Comparison of ENCODE assay signal across 10 cellular contexts in the genomic region with DNA sequence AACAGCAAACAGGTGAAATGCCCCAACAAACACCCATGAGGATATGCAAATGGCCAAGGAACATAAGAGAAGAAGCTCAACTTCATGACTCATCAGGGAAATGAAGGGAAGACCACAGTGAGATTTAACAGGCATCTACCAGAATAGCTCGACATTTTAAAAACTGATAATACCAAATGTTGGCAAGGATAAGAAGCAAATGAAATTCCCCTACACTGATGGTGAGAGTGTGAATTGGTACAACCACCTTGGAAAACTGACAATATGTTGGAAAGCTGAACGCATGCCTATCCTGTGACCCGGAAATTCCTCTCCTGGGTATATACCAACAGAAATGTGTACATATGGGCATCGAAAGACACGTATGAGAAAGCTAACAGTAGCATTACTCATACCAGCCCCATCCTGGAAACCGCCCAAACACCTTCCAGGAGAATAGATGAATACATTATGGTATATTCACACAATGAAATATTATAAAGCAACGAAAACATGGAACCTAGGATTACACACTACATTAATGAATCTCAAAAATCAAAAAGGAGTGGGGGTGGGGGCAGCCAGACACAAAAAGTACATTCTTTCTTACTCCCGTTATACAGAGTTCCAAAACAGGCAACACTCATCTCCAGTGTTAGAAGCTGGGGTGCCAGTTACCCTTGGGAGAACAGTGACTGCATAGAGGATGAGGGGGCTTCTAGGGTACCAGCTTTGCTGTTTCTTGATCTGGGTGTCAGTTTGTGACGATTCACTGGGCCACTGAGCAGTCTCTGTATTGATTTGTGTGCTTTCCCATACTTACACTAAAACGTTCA. TPM values are rescaled to one million over a fixed set of nuclear protein-coding genes. Genes with fewer than 3 reads are reported as not detected.
A peak's percentile ranks its signal among the peaks of the same experiment; 100 is the strongest.
DNase-seq lines count a peak whose midpoint lies in the region; ATAC-seq and TF ChIP-seq lines count a peak whose summit lies in the region.
"Had no signal": no experiment of that assay in that cellular context is flagged by ENCODE, and none has a peak within 500 bp of the region (broad histone marks: within the 10 kb centered on the region; RNA-seq: fewer than 3 reads in every experiment).

No MANE protein-coding gene starts in this region.

- no peaks in the 10 kb centered on the region for H3K23me2 ChIP-seq in H9 (ENCODE audit: insufficient read length, low read depth, low read length, poor library complexity, severe bottlenecking)

- no peak overlapping the region for H3K56ac ChIP-seq in H9 (ENCODE audit: insufficient read length, low read depth, low read length)

- H2AK5ac ChIP-seq in H9 (ENCODE audit: insufficient read length, low read length) = no peak overlapping the region

- H2BK20ac ChIP-seq in H9 (ENCODE audit: low read depth, low read length, poor library complexity, severe bottlenecking) = no peak overlapping the region

- H3K4me3 Mint-ChIP-seq in activated naive CD8-positive, alpha-beta T cell treated with anti-CD3 and anti-CD28 coated beads, Interleukin-2, amount 50 U/mL, for 24 hours = peak overlapping the region; percentile 1
- no peak overlapping the region for H3K4me3 Mint-ChIP-seq in H9

- H3K4me1 Mint-ChIP-seq in activated naive CD8-positive, alpha-beta T cell treated with anti-CD3 and anti-CD28 coated beads, Interleukin-2, amount 50 U/mL, for 24 hours = peaks cover 65% of the 10 kb centered on the region
- H3K4me1 Mint-ChIP-seq in H9 = peaks cover 16 to 25% of the 10 kb centered on the region in 2 experiments

- no peak overlapping the region for H4K8ac ChIP-seq in H9 (replicated peaks; ENCODE audit: insufficient read length, low read depth, low read length)

- peaks cover 59% of the 10 kb centered on the region for H3K36me3 Mint-ChIP-seq in activated naive CD8-positive, alpha-beta T cell treated with anti-CD3 and anti-CD28 coated beads, Interleukin-2, amount 50 U/mL, for 24 hours (ENCODE audit: low read depth)
- peaks cover 0 to 2% (median 0%) of the 10 kb centered on the region in 3 experiments; a peak in 2 of 7 replicates for H3K36me3 Mint-ChIP-seq in H9 (ENCODE audit: insufficient read depth in 1 of 3, low read depth in 3 of 3)

- no peak overlapping the region for H3K4ac ChIP-seq in H9 (ENCODE audit: low read depth, low read length)

- H3K27me3 Mint-ChIP-seq in activated naive CD8-positive, alpha-beta T cell treated with anti-CD3 and anti-CD28 coated beads, Interleukin-2, amount 50 U/mL, for 24 hours = no peaks in the 10 kb centered on the region
- peaks cover under 1% of the 10 kb centered on the region; the same call in 1 of the 2 replicates for H3K27me3 Mint-ChIP-seq in H9 (ENCODE audit: low read depth)

- no peaks in the 10 kb centered on the region for H3K9me3 ChIP-seq in H9 (ENCODE audit: control insufficient read depth, low read depth, low read length)

- no peak overlapping the region for H2AFZ ChIP-seq in H9 (ENCODE audit: low read length)

- no CpG with 5 or more reads among the region's 10 CpGs for WGBS in H9 (ENCODE audit: extremely low coverage, insufficient read length, low lambda C conversion rate)

- H3T11ph ChIP-seq in H9 (ENCODE audit: low read length) = no peak overlapping the region

- H3K18ac ChIP-seq in H9 (ENCODE audit: insufficient read length, low read depth, low read length) = no peak overlapping the region

- TF ChIP-seq CTCF in H9 (conservative IDR thresholded peaks at IDR 0.05) = no peak

- no peaks in the 10 kb centered on the region for H4K20me1 ChIP-seq in H9 (ENCODE audit: control insufficient read depth, insufficient read depth, insufficient read length)

- peak; percentile 25 for DNase-seq in EH (ENCODE audit: low read depth)
- no peak for DNase-seq in activated naive CD8-positive, alpha-beta T cell treated with anti-CD3 and anti-CD28 coated beads, Interleukin-2, amount 50 U/mL, for 24 hours
- no peak for DNase-seq in H9
- no peak for DNase-seq in NCI-H748 treated with DMSO at 0.1 percent for 48 hours (lab: John Stamatoyannopoulos, UW)
- DNase-seq in stimulated activated CD8-positive, alpha-beta memory T cell treated with anti-CD3 and anti-CD28 coated beads, Interleukin-4, amount 100 ng/mL, for 48 hours = no peak
- DNase-seq: caudate nucleus had no signal

- peak overlapping the region; percentile 38 for H3K27ac Mint-ChIP-seq in activated naive CD8-positive, alpha-beta T cell treated with anti-CD3 and anti-CD28 coated beads, Interleukin-2, amount 50 U/mL, for 24 hours
- no peak overlapping the region for H3K27ac Mint-ChIP-seq in H9

- no peaks in the 10 kb centered on the region for H3K9me3 Mint-ChIP-seq in activated naive CD8-positive, alpha-beta T cell treated with anti-CD3 and anti-CD28 coated beads, Interleukin-2, amount 50 U/mL, for 24 hours
- peaks cover 0 to 5% of the 10 kb centered on the region in 2 experiments; a peak in 3 of 5 replicates for H3K9me3 Mint-ChIP-seq in H9

- peak; percentile 60 for ATAC-seq in GM19328 (IDR thresholded peaks at IDR 0.05; ENCODE audit: unreplicated experiment)
- ATAC-seq in HG03139 (IDR thresholded peaks at IDR 0.05; ENCODE audit: unreplicated experiment) = peak; percentile 59
- ATAC-seq in activated naive CD8-positive, alpha-beta T cell treated with anti-CD3 and anti-CD28 coated beads, Interleukin-2, amount 50 U/mL, for 24 hours = peak; percentile 81
- no peak for ATAC-seq in GM21737 (IDR thresholded peaks at IDR 0.05; ENCODE audit: unreplicated experiment)

- no peak overlapping the region for H2BK12ac ChIP-seq in H9 (ENCODE audit: insufficient read length, low read depth, low read length)

- no peak overlapping the region for H4K91ac ChIP-seq in H9 (ENCODE audit: insufficient read length, low read depth, low read length)

- H2BK120ac ChIP-seq in H9 (ENCODE audit: low read depth, low read length, poor library complexity, severe bottlenecking) = no peak overlapping the region

- H3K9ac ChIP-seq in H9 (ENCODE audit: extremely low read depth, insufficient read length, low read length) = no peak overlapping the region

- no peak overlapping the region for H3K27ac ChIP-seq in H9 (ENCODE audit: insufficient read length, low read depth, low read length)
- H3K27ac ChIP-seq: skin epidermis had no signal

- no peaks in the 10 kb centered on the region for H3K27me3 ChIP-seq in H9 (ENCODE audit: insufficient read depth, low read length)

- H3K23ac ChIP-seq in H9 (ENCODE audit: insufficient read length, low read depth, low read length) = no peak overlapping the region

- no peaks in the 10 kb centered on the region for H3K79me1 ChIP-seq in H9 (ENCODE audit: insufficient read depth, low read depth, low read length, poor library complexity, severe bottlenecking)

- H3K4me1 ChIP-seq in H9 (ENCODE audit: insufficient read depth, low read length) = peaks cover 8% of the 10 kb centered on the region; the same call in 1 of the 2 replicates

- no peak overlapping the region for H3K4me2 ChIP-seq in H9 (ENCODE audit: insufficient read depth, insufficient read length, low read length)

- H3K79me2 ChIP-seq in H9 (ENCODE audit: insufficient read depth, low read length) = no peaks in the 10 kb centered on the region

- H2BK15ac ChIP-seq in H9 (ENCODE audit: low read depth, low read length) = no peak overlapping the region

- no peak overlapping the region for H4K5ac ChIP-seq in H9 (ENCODE audit: insufficient read length, low read depth, low read length)

- H2BK5ac ChIP-seq in H9 (ENCODE audit: insufficient read length, low read length) = no peak overlapping the region

- no peak overlapping the region for H3K14ac ChIP-seq in H9 (ENCODE audit: insufficient read depth, low read length)

RNA-seq across cellular contexts. Expression of a gene that starts 16.9 kb away (rescaled TPM):
- 2.2 and 2.5 TPM in 2 replicates for total RNA-seq in H9 (2021)
